ENCODE assay signal across 1 cellular context in genomic region chr19:11987405-11988231, GRCh38.
TF ChIP-seq lines count a peak whose summit lies in the region.

No MANE protein-coding gene starts in this region.

TF ChIP-seq in WTC11, 78 proteins besides CTCF, POLR2A, EP300 and RAD21 (continued from another document and continues in another):
- TF ChIP-seq AR (CRISPR knock-in tag; IDR thresholded peaks at IDR 0.05) = no peak
- no peak for TF ChIP-seq NFATC4 (CRISPR knock-in tag; IDR thresholded peaks at IDR 0.05)
- TF ChIP-seq ERG (CRISPR knock-in tag; IDR thresholded peaks at IDR 0.05) = no peak
- TF ChIP-seq FOXJ3 (CRISPR knock-in tag; IDR thresholded peaks at IDR 0.05; ENCODE audit: borderline replicate concordance) = no peak
- no peak for TF ChIP-seq OVOL2 (CRISPR knock-in tag; IDR thresholded peaks at IDR 0.05; ENCODE audit: borderline replicate concordance)
- no peak for TF ChIP-seq NFE2L1 (CRISPR knock-in tag; IDR thresholded peaks at IDR 0.05)
- TF ChIP-seq IRF2 (CRISPR knock-in tag; IDR thresholded peaks at IDR 0.05; ENCODE audit: borderline replicate concordance, low read depth) = no peak
- no peak for TF ChIP-seq ARID4B (CRISPR knock-in tag; IDR thresholded peaks at IDR 0.05; ENCODE audit: borderline replicate concordance)
- TF ChIP-seq ZMAT4 (CRISPR knock-in tag; IDR thresholded peaks at IDR 0.05) = no peak
- no peak for TF ChIP-seq ZBTB21 (CRISPR knock-in tag; IDR thresholded peaks at IDR 0.05; ENCODE audit: borderline replicate concordance)
- no peak for TF ChIP-seq PRRX2 (CRISPR knock-in tag; IDR thresholded peaks at IDR 0.05)
- TF ChIP-seq NFYB (CRISPR knock-in tag; conservative IDR thresholded peaks at IDR 0.05; ENCODE audit: low read depth) = peak; percentile 67
- TF ChIP-seq GABPB1 (CRISPR knock-in tag; IDR thresholded peaks at IDR 0.05) = no peak
- no peak for TF ChIP-seq ZNF263 (CRISPR knock-in tag; IDR thresholded peaks at IDR 0.05; ENCODE audit: low read depth)
- TF ChIP-seq PRDM15 (CRISPR knock-in tag; IDR thresholded peaks at IDR 0.05) = no peak
- no peak for TF ChIP-seq GRHL2 (CRISPR knock-in tag; IDR thresholded peaks at IDR 0.05; ENCODE audit: insufficient replicate concordance, severe bottlenecking)
- no peak for TF ChIP-seq ZNF281 (CRISPR knock-in tag; IDR thresholded peaks at IDR 0.05)
- TF ChIP-seq NR1H2 (CRISPR knock-in tag; IDR thresholded peaks at IDR 0.05) = no peak
- TF ChIP-seq PREB (CRISPR knock-in tag; IDR thresholded peaks at IDR 0.05; ENCODE audit: borderline replicate concordance) = no peak
- no peak for TF ChIP-seq ZNF532 (CRISPR knock-in tag; IDR thresholded peaks at IDR 0.05; ENCODE audit: borderline replicate concordance)
- TF ChIP-seq NR3C1 (CRISPR knock-in tag; conservative IDR thresholded peaks at IDR 0.05; ENCODE audit: low read depth) = no peak
- TF ChIP-seq RORB (CRISPR knock-in tag; IDR thresholded peaks at IDR 0.05) = no peak
- TF ChIP-seq JAZF1 (CRISPR knock-in tag; IDR thresholded peaks at IDR 0.05) = no peak
- TF ChIP-seq ZNF121 (CRISPR knock-in tag; IDR thresholded peaks at IDR 0.05) = no peak
- TF ChIP-seq ZNF416 (CRISPR knock-in tag; IDR thresholded peaks at IDR 0.05) = no peak
- TF ChIP-seq MXD4 (CRISPR knock-in tag; IDR thresholded peaks at IDR 0.05; ENCODE audit: borderline replicate concordance) = no peak
- no peak for TF ChIP-seq USF1 (CRISPR knock-in tag; IDR thresholded peaks at IDR 0.05)
- no peak for TF ChIP-seq GTF2I (CRISPR knock-in tag; conservative IDR thresholded peaks at IDR 0.05)
- TF ChIP-seq ZBTB43 (CRISPR knock-in tag; IDR thresholded peaks at IDR 0.05) = peak; percentile 31; the same call in 1 of the 2 replicates
- TF ChIP-seq ATF1 (CRISPR knock-in tag; IDR thresholded peaks at IDR 0.05) = no peak
